In genomic region chr3:190384241-190384863, GRCh38 we compare ENCODE assay signal across 8 cellular contexts. TPM values are rescaled to one million over a fixed set of nuclear protein-coding genes. Genes with fewer than 3 reads are reported as not detected.
A peak's percentile ranks its signal among the peaks of the same experiment; 100 is the strongest.
DNase-seq lines count a peak whose midpoint lies in the region; ATAC-seq and TF ChIP-seq lines count a peak whose summit lies in the region.

No MANE protein-coding gene starts in this region.

- H3K27me3 ChIP-seq in ACC112 (ENCODE audit: insufficient read depth, low read length) (no peaks in the 10 kb centered on the region), uterus (no peaks in the 10 kb centered on the region)
- H3K27me3 ChIP-seq in CD4-positive, alpha-beta T cell (ENCODE audit: control insufficient read depth, insufficient read depth, low read length): no peaks in the 10 kb centered on the region

- CTCF ChIA-PET in activated CD8-positive, alpha-beta T cell treated with anti-CD3 and anti-CD28 coated beads for 36 hours (lab: Charles Lee): interaction anchor here (0.6 to 1.9 kb wide), 9 partner anchors 18 to 423 kb away, joined by 3 to 6 read pairs (median 3); partner anchors contain the start of gene CLDN1
- CTCF ChIA-PET in CD4-positive, alpha-beta T cell (lab: Charles Lee): no interaction called here

- TF ChIP-seq CTCF in GM12874 (IDR thresholded peaks at IDR 0.05; ENCODE audit: insufficient read depth, low read depth, low read length): peak; percentile 36
- peak; percentile 36 for TF ChIP-seq CTCF in activated CD8-positive, alpha-beta T cell treated with anti-CD3 and anti-CD28 coated beads for 36 hours (IDR thresholded peaks at IDR 0.05)
- TF ChIP-seq CTCF in uterus (IDR thresholded peaks at IDR 0.05): peak; percentile 47 to 70 (median 58)
- TF ChIP-seq CTCF in CD4-positive, alpha-beta T cell (IDR thresholded peaks at IDR 0.05): no peak

- no peaks in the 10 kb centered on the region for H3K36me3 ChIP-seq in ACC112 (ENCODE audit: insufficient read depth, low read length)
- no peaks in the 10 kb centered on the region for H3K36me3 ChIP-seq in uterus

- POLR2A ChIA-PET in activated CD8-positive, alpha-beta T cell treated with anti-CD3 and anti-CD28 coated beads for 36 hours (lab: Charles Lee): interaction anchor here (0.7 kb wide), 1 partner anchor 194 kb away, joined by 3 read pairs; no protein-coding TSS in a partner anchor
- POLR2A ChIA-PET in CD4-positive, alpha-beta T cell (lab: Charles Lee): no interaction called here

- no peak for TF ChIP-seq POLR2A in uterus (IDR thresholded peaks at IDR 0.05)

- H3K4me1 ChIP-seq in ACC112 (ENCODE audit: control insufficient read depth, insufficient read depth, low read length, unreplicated experiment) (peaks cover 66% of the 10 kb centered on the region), uterus (peaks cover 0 to 6% of the 10 kb centered on the region in 2 donors)

- intact Hi-C loops in activated CD8-positive, alpha-beta T cell treated with anti-CD3 and anti-CD28 coated beads for 36 hours (cut with micrococcal nuclease): no loop called here
- intact Hi-C loops in uterus (cut with DNase I; ENCODE audit: low total_unique reads): no loop called here
- intact Hi-C loops in CD4-positive, alpha-beta T cell (cut with DNase I, micrococcal nuclease): no loop called here

- H2AFZ ChIP-seq in ACC112 (ENCODE audit: low read length, unreplicated experiment): no peak overlapping the region

- DNase-seq in MV-4-11 (lab: John Stamatoyannopoulos, UW) (peak; percentile 69), inferior parietal cortex (ENCODE audit: extremely low spot score) (peak; percentile 6), uterus (no peak)
- DNase-seq in activated CD8-positive, alpha-beta T cell treated with anti-CD3 and anti-CD28 coated beads for 36 hours: peak; percentile 39
- DNase-seq in CD4-positive, alpha-beta T cell: no peak

- peak; percentile 64 for ATAC-seq in HG02642 (IDR thresholded peaks at IDR 0.05; ENCODE audit: poor library complexity, unreplicated experiment)
- ATAC-seq in activated CD8-positive, alpha-beta T cell treated with anti-CD3 and anti-CD28 coated beads for 36 hours: peak; percentile 69
- no peak for ATAC-seq in CD4-positive, alpha-beta T cell (ENCODE audit: poor library complexity)

- peaks cover 7% of the 10 kb centered on the region for H3K27me3 Mint-ChIP-seq in activated CD8-positive, alpha-beta T cell treated with anti-CD3 and anti-CD28 coated beads for 36 hours
- H3K27me3 Mint-ChIP-seq in CD4-positive, alpha-beta T cell: peaks cover 4% of the 10 kb centered on the region

- H3K9me3 Mint-ChIP-seq in activated CD8-positive, alpha-beta T cell treated with anti-CD3 and anti-CD28 coated beads for 36 hours: no peaks in the 10 kb centered on the region
- H3K9me3 Mint-ChIP-seq in CD4-positive, alpha-beta T cell: no peaks in the 10 kb centered on the region

- peak overlapping the region; percentile 93; the same call in 1 of the 2 replicates for H3K27ac ChIP-seq in ACC112 (ENCODE audit: low read depth, low read length)
- H3K27ac ChIP-seq in uterus: peak overlapping the region in 1 of 2 donors; percentile 22
- H3K27ac ChIP-seq in CD4-positive, alpha-beta T cell (ENCODE audit: low read depth, low read length): no peak overlapping the region

- H3K4me1 Mint-ChIP-seq in activated CD8-positive, alpha-beta T cell treated with anti-CD3 and anti-CD28 coated beads for 36 hours (ENCODE audit: low read depth): no peaks in the 10 kb centered on the region
- no peaks in the 10 kb centered on the region for H3K4me1 Mint-ChIP-seq in CD4-positive, alpha-beta T cell (ENCODE audit: low read depth)

- no peak overlapping the region for H3K4me3 Mint-ChIP-seq in activated CD8-positive, alpha-beta T cell treated with anti-CD3 and anti-CD28 coated beads for 36 hours
- no peak overlapping the region for H3K4me3 Mint-ChIP-seq in CD4-positive, alpha-beta T cell

- H3K27ac Mint-ChIP-seq in activated CD8-positive, alpha-beta T cell treated with anti-CD3 and anti-CD28 coated beads for 36 hours: no peak overlapping the region
- no peak overlapping the region for H3K27ac Mint-ChIP-seq in CD4-positive, alpha-beta T cell

- H3K79me2 ChIP-seq in ACC112 (ENCODE audit: control insufficient read depth, insufficient read depth, low read length, unreplicated experiment): no peaks in the 10 kb centered on the region

- H3K4me3 ChIP-seq in ACC112 (ENCODE audit: low read depth, low read length): no peak overlapping the region
- no peak overlapping the region for H3K4me3 ChIP-seq in uterus

- no peaks in the 10 kb centered on the region for H3K9me3 ChIP-seq in uterus
- H3K9me3 ChIP-seq in CD4-positive, alpha-beta T cell (ENCODE audit: control insufficient read depth, low read length): no peaks in the 10 kb centered on the region

- no peaks in the 10 kb centered on the region for H3K36me3 Mint-ChIP-seq in activated CD8-positive, alpha-beta T cell treated with anti-CD3 and anti-CD28 coated beads for 36 hours (ENCODE audit: low read depth)
- no peaks in the 10 kb centered on the region for H3K36me3 Mint-ChIP-seq in CD4-positive, alpha-beta T cell (ENCODE audit: low read depth)

RNA-seq across cellular contexts. Expression of gene CLDN16, which starts 3.6 kb away (rescaled TPM):
- total RNA-seq in activated CD8-positive, alpha-beta T cell treated with anti-CD3 and anti-CD28 coated beads for 36 hours: not detected
- under 1 TPM in 2 of 4 donors, not detected in 2; 0.07 to 0.58 TPM for total RNA-seq in uterus
- total RNA-seq in CD4-positive, alpha-beta T cell: not detected

Comparison
In these comparisons a context has a peak if more than half of its experiments do, and no peak if none do; other contexts are left out.
1. DNase-seq: peak in MV-4-11 (single experiment), activated CD8-positive, alpha-beta T cell treated with anti-CD3 and anti-CD28 coated beads for 36 hours (single experiment) and inferior parietal cortex (single experiment); none in uterus (0 of 2) and CD4-positive, alpha-beta T cell (0 of 10).